In the genomic region with DNA sequence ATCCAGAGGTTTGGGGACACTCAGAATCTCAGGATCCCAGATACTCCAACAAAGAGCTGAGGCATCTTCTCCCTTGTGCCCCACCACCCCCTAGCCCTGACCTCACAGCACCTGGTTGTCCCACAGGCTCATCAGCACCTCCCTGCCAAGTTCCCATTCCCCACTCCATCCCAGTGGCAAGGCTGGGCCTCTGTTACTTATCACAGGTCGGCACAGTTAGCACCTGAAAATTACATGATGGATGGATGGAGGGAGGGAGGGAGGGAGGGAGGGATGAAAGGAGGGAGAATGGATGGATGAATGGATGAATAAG, we compare ENCODE assay signal across 18 cellular contexts. TPM values are rescaled to one million over a fixed set of nuclear protein-coding genes. Genes with fewer than 3 reads are reported as not detected.
A peak's percentile ranks its signal among the peaks of the same experiment; 100 is the strongest.
DNase-seq lines count a peak whose midpoint lies in the region; ATAC-seq and TF ChIP-seq lines count a peak whose summit lies in the region.
"Had no signal": no experiment of that assay in that cellular context is flagged by ENCODE, and none has a peak within 500 bp of the region (broad histone marks: within the 10 kb centered on the region; RNA-seq: fewer than 3 reads in every experiment).

No MANE protein-coding gene starts in this region.

- peaks cover 14% of the 10 kb centered on the region for H3K4me1 Mint-ChIP-seq in neural crest cell

- H3K9me3 ChIP-seq in cardiac muscle cell (ENCODE audit: low read depth) (no peaks in the 10 kb centered on the region), heart right ventricle (no peaks in the 10 kb centered on the region), spleen (no peaks in the 10 kb centered on the region), esophagus squamous epithelium (no peaks in the 10 kb centered on the region)
- H3K9me3 ChIP-seq: BLaER1, Caco-2 had no signal

- H3K36me3 Mint-ChIP-seq in neural crest cell (ENCODE audit: low read depth) = no peaks in the 10 kb centered on the region
- H3K36me3 Mint-ChIP-seq: CD8-positive, alpha-beta memory T cell had no signal

- no peak for ATAC-seq in heart right ventricle
- ATAC-seq: HCT116 had no signal

- no peaks in the 10 kb centered on the region for H3K9me3 Mint-ChIP-seq in neural crest cell
- H3K9me3 Mint-ChIP-seq: CD8-positive, alpha-beta memory T cell had no signal

- TF ChIP-seq CTCF in cardiac muscle cell (IDR thresholded peaks at IDR 0.05; ENCODE audit: low read depth, low read length) (no peak), heart right ventricle (IDR thresholded peaks at IDR 0.05) (no peak), neural crest cell (conservative IDR thresholded peaks at IDR 0.05) (no peak), spleen (IDR thresholded peaks at IDR 0.05 in 8 of 11, conservative IDR thresholded peaks at IDR 0.05 in 3 of 11) (no peak), esophagus squamous epithelium (IDR thresholded peaks at IDR 0.05) (no peak)

- WGBS in heart right ventricle, 2 donors = 24 to 50% methylated on average over 1 of the region's 1 CpG
- WGBS in spleen, 5 donors = 65 to 95% (median 88%) methylated on average over 1 of the region's 1 CpG
- 63% methylated on average over 1 of the region's 1 CpG; no CpG with 5 or more reads in 1 of the 2 donors for WGBS in esophagus squamous epithelium, 2 donors

- DNase-seq in activated CD4-positive, alpha-beta T cell treated with anti-CD3 and anti-CD28 coated beads for 1 hour = peak; percentile 0
- no peak for DNase-seq in activated CD4-positive, alpha-beta T cell treated with anti-CD3 and anti-CD28 coated beads, Interleukin-2, amount 50 U/mL, for 1 hour
- no peak for DNase-seq in cardiac muscle cell (ENCODE audit: low read depth in 1 of 2, low spot score in 1 of 2)
- DNase-seq in heart right ventricle = no peak
- DNase-seq in neural crest cell (ENCODE audit: low read depth, low spot score) = no peak
- DNase-seq in spleen = peak; percentile 25
- DNase-seq in pons (ENCODE audit: low spot score) = no peak
- no peak for DNase-seq in esophagus squamous epithelium (lab: John Stamatoyannopoulos, UW)
- DNase-seq: AML-193; CD8-positive, alpha-beta memory T cell; DND-41; GDM1; GM23248 had no signal

- no peaks in the 10 kb centered on the region for H3K27me3 Mint-ChIP-seq in neural crest cell (ENCODE audit: low read depth)

- H3K4me3 ChIP-seq in cardiac muscle cell (no peak overlapping the region), heart right ventricle (no peak overlapping the region), spleen (no peak overlapping the region), esophagus squamous epithelium (no peak overlapping the region)
- H3K4me3 ChIP-seq: BLaER1, GM23248 had no signal

- peak overlapping the region; percentile 27 for H3K27ac Mint-ChIP-seq in neural crest cell (ENCODE audit: unreplicated experiment)

- H3K36me3 ChIP-seq in cardiac muscle cell = peaks cover 14% of the 10 kb centered on the region
- H3K36me3 ChIP-seq in heart right ventricle = no peaks in the 10 kb centered on the region
- H3K36me3 ChIP-seq in spleen = no peaks in the 10 kb centered on the region
- H3K36me3 ChIP-seq in esophagus squamous epithelium = no peaks in the 10 kb centered on the region
- H3K36me3 ChIP-seq: BLaER1 had no signal

- TF ChIP-seq POLR2A in spleen (IDR thresholded peaks at IDR 0.05) (no peak), esophagus squamous epithelium (IDR thresholded peaks at IDR 0.05) (no peak)

- no peak overlapping the region for H3K4me3 Mint-ChIP-seq in neural crest cell

- H3K27ac ChIP-seq in cardiac muscle cell = peak overlapping the region; percentile 66
- peak overlapping the region in 3 of 10 donors; percentile 35 to 58 (median 45) for H3K27ac ChIP-seq in heart right ventricle
- H3K27ac ChIP-seq in spleen = no peak overlapping the region
- H3K27ac ChIP-seq in esophagus squamous epithelium = no peak overlapping the region
- H3K27ac ChIP-seq: 22Rv1, BLaER1, GM23248 had no signal

- H3K4me1 ChIP-seq in cardiac muscle cell (ENCODE audit: low read depth) = peaks cover 9% of the 10 kb centered on the region
- peaks cover 6 to 45% (median 24%) of the 10 kb centered on the region in 9 donors for H3K4me1 ChIP-seq in heart right ventricle
- H3K4me1 ChIP-seq in spleen = peaks cover 4 to 26% (median 15%) of the 10 kb centered on the region in 6 donors
- peaks cover 8 to 17% (median 11%) of the 10 kb centered on the region in 3 donors for H3K4me1 ChIP-seq in esophagus squamous epithelium

- intact Hi-C loops in heart right ventricle (cut with DNase I) (no loop called here), spleen (cut with DNase I; ENCODE audit: low total_unique reads) (no loop called here), esophagus squamous epithelium (cut with DNase I) (no loop called here)

- H3K27me3 ChIP-seq in cardiac muscle cell (no peaks in the 10 kb centered on the region), heart right ventricle (peaks cover 0 to 7% (median 0%) of the 10 kb centered on the region in 7 donors), spleen (replicated peaks in 1 of 7) (peaks cover 0 to 18% (median 0%) of the 10 kb centered on the region in 7 donors), esophagus squamous epithelium (peaks cover 0 to 4% (median 0%) of the 10 kb centered on the region in 4 donors)
- H3K27me3 ChIP-seq: BLaER1 had no signal

RNA-seq across cellular contexts. Expression of a gene that starts 12.8 kb away (rescaled TPM):
- total RNA-seq in cardiac muscle cell = 2,390 and 3,091 TPM in 2 replicates
- polyA plus RNA-seq in cardiac muscle cell = 2,590 and 3,027 TPM in 2 replicates
- total RNA-seq in heart right ventricle = 1,000 to 10,000 TPM; 5,377 to 9,904 (median 7,431) TPM
- 1,000 to 10,000 TPM; 7,541 to 8,578 TPM for polyA plus RNA-seq in heart right ventricle
- total RNA-seq in neural crest cell = not detected in 2 replicates
- 10 to 100 TPM in 2 of 7 donors, 1 to 10 TPM in 5; 1.9 to 16.2 (median 7.3) TPM for total RNA-seq in spleen
- polyA plus RNA-seq in spleen = 1 to 10 TPM; 2.6 to 6.7 (median 5.3) TPM
- total RNA-seq in esophagus squamous epithelium = 1 to 10 TPM in 1 of 4 donors, under 1 TPM in 1, not detected in 2; 0.38 to 1.1 TPM
- total RNA-seq: A673; CD8-positive, alpha-beta memory T cell; GM23248 had no signal
- polyA plus RNA-seq: CD8-positive, alpha-beta memory T cell; GM23248 had no signal

RNA-seq across cellular contexts. Expression of a gene that starts 27.1 kb away (rescaled TPM):
- total RNA-seq in cardiac muscle cell (101 and 121 TPM in 2 replicates), heart right ventricle (10 to 100 TPM in 2 of 10 donors, 1 to 10 TPM in 8; 1.5 to 18.5 (median 3.0) TPM), neural crest cell (0.14 and 0.34 TPM in 2 replicates), spleen (10 to 100 TPM in 6 of 7 donors, 1 to 10 TPM in 1; 5.1 to 38.7 (median 21.9) TPM), esophagus squamous epithelium (1 to 10 TPM in 3 of 4 donors, under 1 TPM in 1; 0.40 to 1.9 (median 1.5) TPM)
- polyA plus RNA-seq in cardiac muscle cell (112 and 164 TPM in 2 replicates), heart right ventricle (10 to 100 TPM; 12.8 to 89.8 TPM), spleen (100 to 1,000 TPM in 1 of 3 donors, 10 to 100 TPM in 2; 61.8 to 190 (median 67.1) TPM)
- total RNA-seq: CD8-positive, alpha-beta memory T cell had no signal
- polyA plus RNA-seq: CD8-positive, alpha-beta memory T cell had no signal

Comparison
In these comparisons a context has a peak if more than half of its experiments do, and no peak if none do; other contexts are left out.
1. DNase-seq: peak in activated CD4-positive, alpha-beta T cell treated with anti-CD3 and anti-CD28 coated beads for 1 hour (single experiment) and spleen (single experiment); none in activated CD4-positive, alpha-beta T cell treated with anti-CD3 and anti-CD28 coated beads, Interleukin-2, amount 50 U/mL, for 1 hour (single experiment), cardiac muscle cell (0 of 2), heart right ventricle (0 of 2), neural crest cell (single experiment), pons (single experiment) and esophagus squamous epithelium (single experiment).
2. RNA of a gene that starts 12.8 kb away (total RNA-seq): 5,377 to 9,904 TPM in heart right ventricle and 2,390 to 3,091 TPM in cardiac muscle cell; 1.9 to 16.2 TPM in spleen, 0.38 to 1.1 TPM in esophagus squamous epithelium and not detected in neural crest cell; every median in the first group is over 100 times any median in the second.